16 cellular contexts compared by ENCODE assay signal in genomic region chr20:6348908-6349307, GRCh38.
A peak's percentile ranks its signal among the peaks of the same experiment; 100 is the strongest.
DNase-seq lines count a peak whose midpoint lies in the region; ATAC-seq and TF ChIP-seq lines count a peak whose summit lies in the region.
"Had no signal": no experiment of that assay in that cellular context is flagged by ENCODE, and none has a peak within 500 bp of the region (broad histone marks: within the 10 kb centered on the region; RNA-seq: fewer than 3 reads in every experiment).

No MANE protein-coding gene starts in this region.

- in situ Hi-C loops in brain microvascular endothelial cell (cut with HindIII; ENCODE audit: low pct_ligation_motif_present, low sequenced_read_pairs): no loop called here

- no peak overlapping the region for H2BK15ac ChIP-seq in mesendoderm (replicated peaks; ENCODE audit: low read depth)

- H3K79me1 ChIP-seq in mesendoderm (ENCODE audit: low read length): no peaks in the 10 kb centered on the region

- H3K36me3 ChIP-seq in SJSA1: no peaks in the 10 kb centered on the region
- no peaks in the 10 kb centered on the region for H3K36me3 ChIP-seq in brain microvascular endothelial cell (replicated peaks)
- no peaks in the 10 kb centered on the region for H3K36me3 ChIP-seq in mesendoderm (ENCODE audit: control insufficient read depth, insufficient read depth, low read length)

- H3K79me2 ChIP-seq in mesendoderm (ENCODE audit: control insufficient read depth, insufficient read depth, low read length): no peaks in the 10 kb centered on the region

- H3K4me1 ChIP-seq in SJSA1 (replicated peaks) (peaks cover 16% of the 10 kb centered on the region; the same call in 1 of the 2 replicates), mesendoderm (ENCODE audit: control insufficient read depth, low read depth, low read length) (no peaks in the 10 kb centered on the region)
- H3K4me1 ChIP-seq: Caco-2 had no signal

- no peaks in the 10 kb centered on the region for H3K27me3 ChIP-seq in SJSA1 (replicated peaks)
- no peaks in the 10 kb centered on the region for H3K27me3 ChIP-seq in brain microvascular endothelial cell (replicated peaks)
- no peaks in the 10 kb centered on the region for H3K27me3 ChIP-seq in mesendoderm (ENCODE audit: insufficient read depth, low read length, poor library complexity)

- H3K9ac ChIP-seq in mesendoderm (ENCODE audit: low read length): no peak overlapping the region

- no peak overlapping the region for H3K56ac ChIP-seq in mesendoderm (ENCODE audit: low read length)

- H3K23ac ChIP-seq in mesendoderm (ENCODE audit: low read length): no peak overlapping the region

- TF ChIP-seq CTCF in brain microvascular endothelial cell (IDR thresholded peaks at IDR 0.05; ENCODE audit: low read depth, low read length, missing control alignments): no peak
- TF ChIP-seq CTCF in retinal pigment epithelial cell (conservative IDR thresholded peaks at IDR 0.05; ENCODE audit: low read depth, low read length): no peak

- H3K4ac ChIP-seq in mesendoderm (ENCODE audit: low read depth, low read length): no peak overlapping the region

- H3K27ac ChIP-seq in SJSA1: peak overlapping the region; percentile 63
- peak overlapping the region; percentile 8 for H3K27ac ChIP-seq in brain microvascular endothelial cell
- no peak overlapping the region for H3K27ac ChIP-seq in mesendoderm (ENCODE audit: low read depth, low read length)

- H3K4me3 ChIP-seq in SJSA1 (no peak overlapping the region), brain microvascular endothelial cell (ENCODE audit: low read depth, low read length) (no peak overlapping the region), mesendoderm (ENCODE audit: low read length) (no peak overlapping the region), retinal pigment epithelial cell (ENCODE audit: low read length) (no peak overlapping the region)
- H3K4me3 ChIP-seq: GM23338 had no signal

- no peak overlapping the region for H3K18ac ChIP-seq in mesendoderm (ENCODE audit: low read length)

- no peak overlapping the region for H2BK5ac ChIP-seq in mesendoderm (ENCODE audit: low read length)

- peaks cover 3% of the 10 kb centered on the region; the same call in 1 of the 2 replicates for H3K9me3 ChIP-seq in SJSA1 (replicated peaks)
- H3K9me3 ChIP-seq: Caco-2 had no signal

- H2BK120ac ChIP-seq in mesendoderm (ENCODE audit: low read depth, low read length): no peak overlapping the region

- no peak overlapping the region for H4K8ac ChIP-seq in mesendoderm (ENCODE audit: low read depth, low read length)

- no peak overlapping the region for H4K5ac ChIP-seq in mesendoderm (ENCODE audit: low read length)

- H3K4me2 ChIP-seq in mesendoderm (ENCODE audit: low read length): no peak overlapping the region
- H3K4me2 ChIP-seq: GM23338 had no signal

- no peak for DNase-seq in SJSA1 (ENCODE audit: low read depth in 1 of 2, low spot score in 2 of 2)
- DNase-seq in brain microvascular endothelial cell: no peak
- DNase-seq in mesendoderm: peak; percentile 2
- peak; percentile 5 for DNase-seq in retinal pigment epithelial cell (ENCODE audit: low read depth)
- DNase-seq in COR-L47 (lab: John Stamatoyannopoulos, UW): no peak
- DNase-seq: C1 segment of cervical spinal cord; Caco-2; CD4-positive, alpha-beta memory T cell; DMS153; DND-41; H9 had no signal

- no peak for ATAC-seq in GM18858 (IDR thresholded peaks at IDR 0.05; ENCODE audit: unreplicated experiment)
- ATAC-seq in GM19455 (IDR thresholded peaks at IDR 0.05; ENCODE audit: unreplicated experiment): no peak
- no peak for ATAC-seq in GM19023 (IDR thresholded peaks at IDR 0.05; ENCODE audit: unreplicated experiment)
- ATAC-seq: GM23338, HCT116 had no signal

- H2AK5ac ChIP-seq in mesendoderm (ENCODE audit: low read length): no peak overlapping the region

Comparison
In these comparisons a context has a peak if more than half of its experiments do, and no peak if none do; other contexts are left out.
1. DNase-seq: peak in mesendoderm (single experiment) and retinal pigment epithelial cell (single experiment); none in SJSA1 (0 of 2), brain microvascular endothelial cell (single experiment) and COR-L47 (single experiment).